ENCODE assay signal across 9 cellular contexts in the genomic region with DNA sequence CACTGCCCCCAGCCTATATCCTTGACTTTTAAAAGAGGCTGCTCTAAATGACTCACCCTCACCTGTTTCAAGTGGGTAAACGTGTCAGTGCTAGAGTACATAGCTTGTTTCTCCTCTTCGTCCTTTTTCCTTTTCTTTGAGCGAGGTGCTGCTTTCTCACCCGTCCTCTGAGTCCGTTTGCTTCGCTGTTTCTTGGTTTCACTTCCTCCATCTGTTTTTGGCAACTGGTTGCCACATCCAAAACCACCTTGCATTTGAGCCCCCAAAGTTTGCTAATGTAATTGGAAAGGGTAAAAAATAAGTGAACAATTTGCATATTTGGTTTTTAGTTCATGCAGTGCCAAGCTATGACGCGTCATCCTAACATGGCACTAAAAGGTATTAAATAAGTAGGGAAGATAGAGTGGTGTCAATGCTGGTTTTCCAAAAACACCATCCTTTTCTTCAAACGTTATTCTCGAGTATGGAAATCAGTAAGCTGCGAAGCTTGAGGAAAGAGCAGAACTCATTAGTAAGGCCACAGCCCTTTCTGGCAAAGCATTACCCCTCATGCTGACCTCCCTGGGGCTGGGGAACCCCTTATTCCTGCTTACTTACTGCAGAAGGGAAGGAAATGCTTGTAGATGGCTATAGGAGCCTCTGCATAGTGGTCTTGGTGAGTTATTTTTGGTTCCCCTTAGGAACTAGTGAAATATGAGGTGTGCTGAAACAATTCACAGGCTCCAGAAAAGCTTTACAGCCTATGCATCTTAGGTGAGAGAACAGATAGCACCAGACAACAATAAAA.
DNase-seq lines count a peak whose midpoint lies in the region; ATAC-seq and TF ChIP-seq lines count a peak whose summit lies in the region.
"Had no signal": no experiment of that assay in that cellular context is flagged by ENCODE, and none has a peak within 500 bp of the region (broad histone marks: within the 10 kb centered on the region; RNA-seq: fewer than 3 reads in every experiment).

No MANE protein-coding gene starts in this region.

- TF ChIP-seq CTCF in foreskin keratinocyte (conservative IDR thresholded peaks at IDR 0.05) = no peak

- no peaks in the 10 kb centered on the region for H3K9me3 ChIP-seq in SJCRH30 (replicated peaks)

- DNase-seq in foreskin keratinocyte (peak in 1 of 2 donors; percentile 7), SJCRH30 (no peak), NCI-H526 (lab: John Stamatoyannopoulos, UW) (no peak), NCI-H510A treated with DMSO at 0.1 percent for 48 hours (lab: John Stamatoyannopoulos, UW) (no peak)
- no peak for DNase-seq in stimulated activated CD4-positive, alpha-beta T cell treated with anti-CD3 and anti-CD28 coated beads, Interleukin-4, amount 100 ng/mL, for 4 hours
- DNase-seq: T1000 had no signal

- H3K4me1 ChIP-seq in foreskin keratinocyte (no peaks in the 10 kb centered on the region), SJCRH30 (no peaks in the 10 kb centered on the region)

- ATAC-seq in GM18508 (IDR thresholded peaks at IDR 0.05; ENCODE audit: insufficient read depth, unreplicated experiment) (peak; percentile 89), GM21576 (IDR thresholded peaks at IDR 0.05; ENCODE audit: unreplicated experiment) (peak; percentile 91), HG03565 (IDR thresholded peaks at IDR 0.05; ENCODE audit: unreplicated experiment) (peak; percentile 83), foreskin keratinocyte (peak; percentile 58)

- peaks cover 77% of the 10 kb centered on the region for H3K36me3 ChIP-seq in SJCRH30

- no peak overlapping the region for H3K27ac ChIP-seq in foreskin keratinocyte
- no peak overlapping the region for H3K27ac ChIP-seq in SJCRH30

- no peaks in the 10 kb centered on the region for H3K27me3 ChIP-seq in foreskin keratinocyte
- H3K27me3 ChIP-seq in SJCRH30 = no peaks in the 10 kb centered on the region

- no peak overlapping the region for H3K4me3 ChIP-seq in SJCRH30
